ENCODE assay signal across 11 cellular contexts in genomic region chr1:200415227-200415626, GRCh38. TPM values are rescaled to one million over a fixed set of nuclear protein-coding genes. Genes with fewer than 3 reads are reported as not detected.
DNase-seq lines count a peak whose midpoint lies in the region; ATAC-seq and TF ChIP-seq lines count a peak whose summit lies in the region.
"Had no signal": no experiment of that assay in that cellular context is flagged by ENCODE, and none has a peak within 500 bp of the region (broad histone marks: within the 10 kb centered on the region; RNA-seq: fewer than 3 reads in every experiment).

No MANE protein-coding gene starts in this region.

- H3K9me3 ChIP-seq in IMR-90 (ENCODE audit: control insufficient read depth, insufficient read depth, low read length) (no peaks in the 10 kb centered on the region), gastroesophageal sphincter (no peaks in the 10 kb centered on the region)

- H4K5ac ChIP-seq in IMR-90 (ENCODE audit: low read depth, low read length) = peak overlapping the region; percentile 90

- H4K20me1 ChIP-seq in IMR-90 (ENCODE audit: insufficient read depth, low read length) = no peaks in the 10 kb centered on the region

- peaks cover 6% of the 10 kb centered on the region for H3K9me1 ChIP-seq in IMR-90 (ENCODE audit: insufficient read depth, low read length)

- H3K4me3 ChIP-seq in IMR-90 (ENCODE audit: insufficient read depth, low read depth, low read length) (no peak overlapping the region), gastroesophageal sphincter (no peak overlapping the region)

- dilution Hi-C loops in IMR-90 (cut with HindIII; ENCODE audit: low sequenced_read_pairs, unreplicated experiment) = no loop called here

- H4K8ac ChIP-seq in IMR-90 (ENCODE audit: low read depth in 2 of 2, low read length in 2 of 2) = peak overlapping the region in 1 of 2 experiments; percentile 76; a peak in 2 of 4 replicates

- H2AFZ ChIP-seq in IMR-90 (replicated peaks; ENCODE audit: low read length, poor library complexity) = no peak overlapping the region

- in situ Hi-C loops in IMR-90 (cut with MboI; ENCODE audit: low sequenced_read_pairs) = no loop called here

- peak overlapping the region; percentile 80 for H2AK5ac ChIP-seq in IMR-90 (ENCODE audit: low read depth, low read length)

- H3K36me3 ChIP-seq in IMR-90 (ENCODE audit: control insufficient read depth, insufficient read depth, low read length) (no peaks in the 10 kb centered on the region), gastroesophageal sphincter (no peaks in the 10 kb centered on the region)

- intact Hi-C loops in IMR-90 (cut with micrococcal nuclease) = no loop called here

- no peak for TF ChIP-seq POLR2A in IMR-90 (IDR thresholded peaks at IDR 0.05; ENCODE audit: low read depth, low read length)
- TF ChIP-seq POLR2A in gastroesophageal sphincter (IDR thresholded peaks at IDR 0.05) = no peak

- peak overlapping the region; percentile 99 for H2BK120ac ChIP-seq in IMR-90 (ENCODE audit: low read depth, low read length)

- peak overlapping the region; percentile 77; the same call in 1 of the 2 replicates for H3K27ac ChIP-seq in IMR-90 (ENCODE audit: insufficient read depth, low read length)
- H3K27ac ChIP-seq in gastroesophageal sphincter = peak overlapping the region; percentile 25 to 81 (median 72)

- H3K4me2 ChIP-seq in IMR-90 (ENCODE audit: low read depth, low read length) = no peak overlapping the region

- peak overlapping the region; percentile 99 for H2BK5ac ChIP-seq in IMR-90 (ENCODE audit: low read depth, low read length, poor library complexity, severe bottlenecking)

- no CpG with 5 or more reads among the region's 1 CpG for WGBS in IMR-90 (ENCODE audit: extremely low coverage in 2 of 2, insufficient read length in 1 of 2), 2 experiments
- WGBS in gastroesophageal sphincter (ENCODE audit: low coverage in 1 of 2), 2 donors = 56 to 82% methylated on average over 1 of the region's 1 CpG

- peak overlapping the region; percentile 99 for H3K14ac ChIP-seq in IMR-90 (replicated peaks; ENCODE audit: low read depth, low read length)

- TF ChIP-seq CTCF in IMR-90 (conservative IDR thresholded peaks at IDR 0.05; ENCODE audit: low read depth, low read length) (no peak), gastroesophageal sphincter (IDR thresholded peaks at IDR 0.05) (no peak)

- peaks cover 3 to 9% of the 10 kb centered on the region in 2 experiments; a peak in 2 of 4 replicates for H3K79me1 ChIP-seq in IMR-90 (ENCODE audit: low read depth in 1 of 2, low read length in 2 of 2)

- POLR2A ChIA-PET in IMR-90 (lab: Charles Lee; ENCODE audit: unreplicated experiment) = no interaction called here

- no TSS peak for BruUV-seq in IMR-90 (replicated peaks; lab: Mats Ljungman, UMichigan)

- peak overlapping the region; percentile 93 for H3K56ac ChIP-seq in IMR-90 (ENCODE audit: extremely low read depth, insufficient read depth, low read length)

- H2BK20ac ChIP-seq in IMR-90 (ENCODE audit: low read depth, low read length) = peak overlapping the region; percentile 99

- H4K91ac ChIP-seq in IMR-90 (ENCODE audit: insufficient read depth, low read depth, low read length) = peak overlapping the region; percentile 88

- H2BK15ac ChIP-seq in IMR-90 (ENCODE audit: low read depth, low read length) = peak overlapping the region; percentile 92; the same call in 2 of the 3 replicates

- CTCF ChIA-PET in IMR-90 (lab: Yijun Ruan, JAX) = interaction anchor here (0.6 kb wide), 1 partner anchor 305 kb away, joined by 3 read pairs; no protein-coding TSS in a partner anchor

- TF ChIP-seq RAD21 in IMR-90 (IDR thresholded peaks at IDR 0.05; ENCODE audit: low read length) = no peak

- H3K4me1 ChIP-seq in IMR-90 (ENCODE audit: control insufficient read depth, insufficient read depth, low read length) (peaks cover 10% of the 10 kb centered on the region; the same call in 1 of the 2 replicates), gastroesophageal sphincter (peaks cover 3 to 24% (median 4%) of the 10 kb centered on the region in 3 donors)

- H3K27me3 ChIP-seq in IMR-90 (ENCODE audit: control insufficient read depth, insufficient read depth, low read length) (no peaks in the 10 kb centered on the region), gastroesophageal sphincter (no peaks in the 10 kb centered on the region)

- peak overlapping the region; percentile 61; the same call in 1 of the 2 replicates for H3K9ac ChIP-seq in IMR-90 (ENCODE audit: low read depth, low read length)

- no peak for TF ChIP-seq EP300 in gastroesophageal sphincter (IDR thresholded peaks at IDR 0.05)

- ATAC-seq in GM18511 (IDR thresholded peaks at IDR 0.05; ENCODE audit: unreplicated experiment) (peak; percentile 71), GM21825 (IDR thresholded peaks at IDR 0.05; ENCODE audit: unreplicated experiment) (peak; percentile 42), IMR-90 (ENCODE audit: low read depth) (no peak), gastroesophageal sphincter (no peak)

- H3K18ac ChIP-seq in IMR-90 (ENCODE audit: low read depth, low read length) = peak overlapping the region; percentile 96; the same call in 1 of the 2 replicates

- H3K23ac ChIP-seq in IMR-90 (ENCODE audit: low read depth, low read length) = peak overlapping the region; percentile 93

- no peak overlapping the region for H2AK9ac ChIP-seq in IMR-90 (replicated peaks; ENCODE audit: low read depth, low read length, poor library complexity)

- H3K4ac ChIP-seq in IMR-90 (ENCODE audit: low read depth, low read length) = peak overlapping the region; percentile 95; the same call in 1 of the 2 replicates

- DNase-seq in IMR-90 (no peak), NCI-H2029 (lab: John Stamatoyannopoulos, UW) (no peak), KG1 (lab: John Stamatoyannopoulos, UW) (no peak), H4 (ENCODE audit: low spot score) (no peak), NCI-H69 (lab: John Stamatoyannopoulos, UW) (no peak)
- DNase-seq: naive B cell, NCI-H1436, T-helper 2 cell had no signal

TF ChIP-seq in IMR-90, 13 proteins besides CTCF, POLR2A, EP300 and RAD21:
- no peak for TF ChIP-seq MAZ (IDR thresholded peaks at IDR 0.05; ENCODE audit: borderline replicate concordance, low read depth, low read length)
- TF ChIP-seq SMC3 (IDR thresholded peaks at IDR 0.05; ENCODE audit: low read depth, low read length) = no peak
- TF ChIP-seq USF2 (IDR thresholded peaks at IDR 0.05; ENCODE audit: low read depth, low read length) = no peak
- no peak for TF ChIP-seq MXI1 (IDR thresholded peaks at IDR 0.05; ENCODE audit: borderline replicate concordance, low read depth, low read length)
- TF ChIP-seq FOS (IDR thresholded peaks at IDR 0.05; ENCODE audit: low read depth, low read length) = no peak
- no peak for TF ChIP-seq CEBPB (IDR thresholded peaks at IDR 0.05; ENCODE audit: low read depth, low read length)
- TF ChIP-seq RFX5 (IDR thresholded peaks at IDR 0.05; ENCODE audit: low read depth, low read length) = no peak

RNA-seq across cellular contexts. Expression of gene ZNF281, which starts 5.4 kb away (rescaled TPM):
- total RNA-seq in IMR-90 (2012; rRNA removed) (37.5 and 38.0 TPM in 2 replicates), gastroesophageal sphincter (10 to 100 TPM; 12.1 to 13.4 (median 13.2) TPM)
- polyA plus RNA-seq in IMR-90 (2012; rRNA removed) = 5.4 and 7.0 TPM in 2 replicates
- 1.1 and 1.7 TPM in 2 replicates for polyA plus RNA-seq in IMR-90 (2012; cell fraction: cytosol; rRNA removed)
- 2.1 and 9.7 TPM in 2 replicates for polyA plus RNA-seq in IMR-90 (2012; cell fraction: nucleus; rRNA removed; ENCODE audit: low replicate concordance)
- total RNA-seq in H4 (2014; rRNA removed; shearing (Covaris generic)) = 12.0 and 14.4 TPM in 2 replicates

Comparison
In these comparisons a context has a peak if more than half of its experiments do, and no peak if none do; other contexts are left out.
1. ATAC-seq: peak in GM18511 (single experiment) and GM21825 (single experiment); none in IMR-90 (single experiment) and gastroesophageal sphincter (single experiment).